In genomic region chr1:155931332-155932038, GRCh38 we compare ENCODE assay signal across 11 cellular contexts. TPM values are rescaled to one million over a fixed set of nuclear protein-coding genes. Genes with fewer than 3 reads are reported as not detected.
DNase-seq lines count a peak whose midpoint lies in the region; ATAC-seq, FAIRE-seq and TF ChIP-seq lines count a peak whose summit lies in the region.
"Had no signal": no experiment of that assay in that cellular context is flagged by ENCODE, and none has a peak within 500 bp of the region (broad histone marks: within the 10 kb centered on the region; RNA-seq: fewer than 3 reads in every experiment).

No MANE protein-coding gene starts in this region.

- no peak overlapping the region for H2AFZ ChIP-seq in keratinocyte (ENCODE audit: control insufficient read depth, low read length)

- FAIRE-seq in keratinocyte (lab: Jason Lieb, UNC), result no peak

- no peak overlapping the region for H3K4me3 Mint-ChIP-seq in activated naive CD8-positive, alpha-beta T cell

- peaks cover 5% of the 10 kb centered on the region for H4K20me1 ChIP-seq in keratinocyte (ENCODE audit: control insufficient read depth, extremely low read depth, insufficient read depth, low read length)

- TF ChIP-seq CTCF in heart left ventricle (IDR thresholded peaks at IDR 0.05) (no peak), keratinocyte (optimal IDR thresholded peaks at IDR 0.05 in 1 of 3, IDR thresholded peaks at IDR 0.05 in 1 of 3, conservative IDR thresholded peaks at IDR 0.05 in 1 of 3; ENCODE audit: extremely low read depth in 1 of 3, insufficient read depth in 2 of 3, low read length in 3 of 3) (no peak), upper lobe of right lung (IDR thresholded peaks at IDR 0.05) (no peak)

- H3K4me3 ChIP-seq in heart left ventricle (peak overlapping the region in 8 of 12 donors; percentile 0 to 96 (median 18)), keratinocyte (ENCODE audit: control insufficient read depth in 2 of 3, extremely low read depth in 1 of 3, insufficient read depth in 2 of 3, low read depth in 1 of 3, low read length in 3 of 3) (peak overlapping the region; percentile 12 to 93 (median 15)), upper lobe of right lung (peak overlapping the region; percentile 15)

- peaks cover 40% of the 10 kb centered on the region for H3K4me1 Mint-ChIP-seq in activated naive CD8-positive, alpha-beta T cell (ENCODE audit: low read depth)

- no peaks in the 10 kb centered on the region for H3K9me3 ChIP-seq in heart left ventricle
- no peaks in the 10 kb centered on the region for H3K9me3 ChIP-seq in keratinocyte (ENCODE audit: control insufficient read depth, low read depth, low read length)
- H3K9me3 ChIP-seq in upper lobe of right lung, result no peaks in the 10 kb centered on the region
- H3K9me3 ChIP-seq: neutrophil had no signal

- ATAC-seq in heart left ventricle, result no peak
- no peak for ATAC-seq in left cardiac atrium
- no peak for ATAC-seq in upper lobe of right lung
- no peak for ATAC-seq in GM21529 (IDR thresholded peaks at IDR 0.05; ENCODE audit: unreplicated experiment)
- no peak for ATAC-seq in HG03342 (IDR thresholded peaks at IDR 0.05; ENCODE audit: unreplicated experiment)

- H3K4me1 ChIP-seq in heart left ventricle (peaks cover 25 to 55% (median 37%) of the 10 kb centered on the region in 12 donors), keratinocyte (ENCODE audit: control insufficient read depth, extremely low read depth, insufficient read depth, low read length) (peaks cover 38% of the 10 kb centered on the region), upper lobe of right lung (peaks cover 42% of the 10 kb centered on the region)

- H3K36me3 ChIP-seq in heart left ventricle (peaks cover 0 to 71% (median 66%) of the 10 kb centered on the region in 9 donors), keratinocyte (ENCODE audit: control insufficient read depth in 2 of 2, extremely low read depth in 1 of 2, insufficient read depth in 2 of 2, low read length in 2 of 2) (peaks cover 15 to 42% of the 10 kb centered on the region in 2 experiments), upper lobe of right lung (peaks cover 70% of the 10 kb centered on the region)

- DNase-seq in heart left ventricle (no peak), left cardiac atrium (no peak), keratinocyte (ENCODE audit: low read depth, low spot score) (no peak), upper lobe of right lung (no peak), SK-N-DZ (ENCODE audit: low spot score) (no peak)

- H3K79me2 ChIP-seq in keratinocyte (ENCODE audit: control insufficient read depth, insufficient read depth, low read length), result peaks cover 68% of the 10 kb centered on the region

- intact Hi-C loops in heart left ventricle (cut with DNase I) (loop anchor here in 4 of 10 donors (5.0 to 10.0 kb wide), 3 partner anchors 74 to 133 kb away; partner anchors contain the start of genes LAMTOR2 (in 2 of the 4), UBQLN4 (in 2 of the 4), GON4L (in 1 of the 4) and RAB25 (in 1 of the 4)), left cardiac atrium (cut with DNase I) (no loop called here), upper lobe of right lung (cut with DNase I) (no loop called here)

- WGBS in heart left ventricle, 4 donors, result 58 to 68% (median 59%) methylated on average over 7 of the region's 7 CpGs

- H3K27ac ChIP-seq in heart left ventricle, result no peak overlapping the region
- peak overlapping the region; percentile 96 for H3K27ac ChIP-seq in keratinocyte (ENCODE audit: control insufficient read depth, insufficient read depth, low read length)
- H3K27ac ChIP-seq in upper lobe of right lung, result peak overlapping the region; percentile 24
- H3K27ac ChIP-seq: C4-2B, neutrophil had no signal

- no peak for TF ChIP-seq POLR2A in heart left ventricle (IDR thresholded peaks at IDR 0.05)

- peak overlapping the region; percentile 28 for H3K9ac ChIP-seq in keratinocyte (ENCODE audit: control insufficient read depth, extremely low read depth, insufficient read depth, low read length)

- peak overlapping the region; percentile 64 for H3K27ac Mint-ChIP-seq in activated naive CD8-positive, alpha-beta T cell

- H3K4me2 ChIP-seq in keratinocyte (ENCODE audit: control insufficient read depth, extremely low read depth, insufficient read depth, low read depth, low read length), result peak overlapping the region; percentile 88

- dilution Hi-C loops in keratinocyte (cut with MboI; ENCODE audit: extremely low pct_ligation_motif_present, low sequenced_read_pairs), result no loop called here

- H3K27me3 ChIP-seq in heart left ventricle (no peaks in the 10 kb centered on the region), keratinocyte (ENCODE audit: control insufficient read depth, extremely low read depth, insufficient read depth, low read length) (no peaks in the 10 kb centered on the region), upper lobe of right lung (no peaks in the 10 kb centered on the region)
- H3K27me3 ChIP-seq: neutrophil had no signal

- H3K27me3 Mint-ChIP-seq in activated naive CD8-positive, alpha-beta T cell, result no peaks in the 10 kb centered on the region

- H3K36me3 Mint-ChIP-seq in activated naive CD8-positive, alpha-beta T cell, result peaks cover 8% of the 10 kb centered on the region

- peaks cover 3% of the 10 kb centered on the region for H3K9me1 ChIP-seq in keratinocyte (ENCODE audit: control insufficient read depth, extremely low read depth, insufficient read depth, low read length)

- H3K9me3 Mint-ChIP-seq in activated naive CD8-positive, alpha-beta T cell (ENCODE audit: low read depth), result no peaks in the 10 kb centered on the region

RNA-seq across cellular contexts. Expression of gene KHDC4, which starts 2.7 kb away (rescaled TPM):
- total RNA-seq in heart left ventricle (10 to 100 TPM; 16.9 to 28.0 (median 22.6) TPM), left cardiac atrium (10 to 100 TPM; 21.0 to 27.8 TPM), upper lobe of right lung (40.1 TPM)
- polyA plus RNA-seq in heart left ventricle (10 to 100 TPM; 17.4 to 19.1 TPM), keratinocyte (31.6 to 61.0 TPM (median 51.3 TPM) in 3 replicates)
- polyA plus RNA-seq in keratinocyte (2011; ENCODE audit: low read depth), result 12.1 TPM
- 14.9 and 23.2 TPM in 2 replicates for polyA plus RNA-seq in keratinocyte (2011; cell fraction: cytosol; rRNA removed)
- polyA plus RNA-seq in keratinocyte (2011; cell fraction: nucleus; rRNA removed), result 164 and 203 TPM in 2 replicates
- polyA plus RNA-seq in keratinocyte (2012; ENCODE audit: low replicate concordance), result 13.7 and 43.9 TPM in 2 replicates
- polyA minus RNA-seq in keratinocyte, result 23.6 to 71.5 TPM (median 61.3 TPM) in 3 replicates
- polyA minus RNA-seq in keratinocyte (2011; cell fraction: cytosol; rRNA and poly(A)+ RNA removed), result 16.3 TPM
- polyA minus RNA-seq in keratinocyte (2011; cell fraction: nucleus; rRNA and poly(A)+ RNA removed), result 45.5 and 75.0 TPM in 2 replicates
- polyA plus RNA-seq in SK-N-DZ (2014; cell fraction: cytosol; rRNA removed), result 84.3 and 84.8 TPM in 2 replicates
- 250 and 318 TPM in 2 replicates for polyA plus RNA-seq in SK-N-DZ (2014; cell fraction: nucleus; rRNA removed)

RNA-seq across cellular contexts. Expression of gene RXFP4, which starts 10.0 kb away (rescaled TPM):
- total RNA-seq in heart left ventricle (not detected), left cardiac atrium (not detected), upper lobe of right lung (not detected)
- polyA plus RNA-seq in heart left ventricle (under 1 TPM in 1 of 2 donors, not detected in 1; 0.07 TPM), keratinocyte (not detected in 3 replicates)
- polyA plus RNA-seq in keratinocyte (2011; ENCODE audit: low read depth), result not detected
- not detected in 2 replicates for polyA plus RNA-seq in keratinocyte (2011; cell fraction: cytosol; rRNA removed)
- polyA plus RNA-seq in keratinocyte (2011; cell fraction: nucleus; rRNA removed), result not detected in 2 replicates
- 0.13 TPM in 1 of 2 replicates, not detected in the other for polyA plus RNA-seq in keratinocyte (2012; ENCODE audit: low replicate concordance)
- not detected in 3 replicates for polyA minus RNA-seq in keratinocyte
- polyA minus RNA-seq in keratinocyte (2011; cell fraction: cytosol; rRNA and poly(A)+ RNA removed), result not detected
- polyA minus RNA-seq in keratinocyte (2011; cell fraction: nucleus; rRNA and poly(A)+ RNA removed), result not detected in 2 replicates
- not detected in 2 replicates for polyA plus RNA-seq in SK-N-DZ (2014; cell fraction: cytosol; rRNA removed)
- not detected in 2 replicates for polyA plus RNA-seq in SK-N-DZ (2014; cell fraction: nucleus; rRNA removed)
- total RNA-seq: NCI-H460 had no signal

RNA-seq across cellular contexts. Expression of gene RIT1, which starts 20.3 kb away (rescaled TPM):
- total RNA-seq in heart left ventricle (10 to 100 TPM; 15.1 to 33.3 (median 20.0) TPM), left cardiac atrium (10 to 100 TPM; 23.1 to 26.1 TPM), upper lobe of right lung (49.9 TPM)
- polyA plus RNA-seq in heart left ventricle (10 to 100 TPM in 1 of 2 donors, 1 to 10 TPM in 1; 8.1 to 20.1 TPM), keratinocyte (27.1 to 33.5 TPM (median 28.7 TPM) in 3 replicates)
- polyA plus RNA-seq in keratinocyte (2011; ENCODE audit: low read depth), result 31.3 TPM
- polyA plus RNA-seq in keratinocyte (2011; cell fraction: cytosol; rRNA removed), result 19.5 and 30.5 TPM in 2 replicates
- 27.9 and 37.2 TPM in 2 replicates for polyA plus RNA-seq in keratinocyte (2011; cell fraction: nucleus; rRNA removed)
- polyA plus RNA-seq in keratinocyte (2012; ENCODE audit: low replicate concordance), result 15.7 and 25.3 TPM in 2 replicates
- polyA minus RNA-seq in keratinocyte, result 14.7 to 57.6 TPM (median 34.9 TPM) in 3 replicates
- polyA minus RNA-seq in keratinocyte (2011; cell fraction: cytosol; rRNA and poly(A)+ RNA removed), result 21.5 TPM
- 10.7 and 29.2 TPM in 2 replicates for polyA minus RNA-seq in keratinocyte (2011; cell fraction: nucleus; rRNA and poly(A)+ RNA removed)
- 17.5 and 27.2 TPM in 2 replicates for polyA plus RNA-seq in SK-N-DZ (2014; cell fraction: cytosol; rRNA removed)
- polyA plus RNA-seq in SK-N-DZ (2014; cell fraction: nucleus; rRNA removed), result 15.0 and 20.5 TPM in 2 replicates

RNA-seq across cellular contexts. Expression of gene ARHGEF2, which starts 46.9 kb away (rescaled TPM):
- total RNA-seq in heart left ventricle (10 to 100 TPM; 34.7 to 98.6 (median 61.6) TPM), left cardiac atrium (10 to 100 TPM; 63.4 to 70.8 TPM), upper lobe of right lung (220 TPM)
- polyA plus RNA-seq in heart left ventricle (10 to 100 TPM; 23.9 to 28.8 TPM), keratinocyte (27.8 to 39.2 TPM (median 38.7 TPM) in 3 replicates)
- 46.0 TPM for polyA plus RNA-seq in keratinocyte (2011; ENCODE audit: low read depth)
- polyA plus RNA-seq in keratinocyte (2011; cell fraction: cytosol; rRNA removed), result 26.3 and 43.5 TPM in 2 replicates
- polyA plus RNA-seq in keratinocyte (2011; cell fraction: nucleus; rRNA removed), result 109 and 131 TPM in 2 replicates
- polyA plus RNA-seq in keratinocyte (2012; ENCODE audit: low replicate concordance), result 24.2 and 34.9 TPM in 2 replicates
- polyA minus RNA-seq in keratinocyte, result 32.7 to 61.5 TPM (median 50.0 TPM) in 3 replicates
- polyA minus RNA-seq in keratinocyte (2011; cell fraction: cytosol; rRNA and poly(A)+ RNA removed), result 18.2 TPM
- 27.5 and 29.3 TPM in 2 replicates for polyA minus RNA-seq in keratinocyte (2011; cell fraction: nucleus; rRNA and poly(A)+ RNA removed)
- polyA plus RNA-seq in SK-N-DZ (2014; cell fraction: cytosol; rRNA removed), result 27.9 and 32.8 TPM in 2 replicates
- polyA plus RNA-seq in SK-N-DZ (2014; cell fraction: nucleus; rRNA removed), result 34.7 and 45.4 TPM in 2 replicates

Comparison
In these comparisons a context has a peak if more than half of its experiments do, and no peak if none do; other contexts are left out.
1. H3K27ac ChIP-seq: peak in keratinocyte (single experiment) and upper lobe of right lung (single experiment); none in heart left ventricle (0 of 12).
2. Peak in every context shown above with its lines, with median percentiles within 50 percentile points of each other: H3K4me3 ChIP-seq.